8 cellular contexts compared by ENCODE assay signal in the genomic region with DNA sequence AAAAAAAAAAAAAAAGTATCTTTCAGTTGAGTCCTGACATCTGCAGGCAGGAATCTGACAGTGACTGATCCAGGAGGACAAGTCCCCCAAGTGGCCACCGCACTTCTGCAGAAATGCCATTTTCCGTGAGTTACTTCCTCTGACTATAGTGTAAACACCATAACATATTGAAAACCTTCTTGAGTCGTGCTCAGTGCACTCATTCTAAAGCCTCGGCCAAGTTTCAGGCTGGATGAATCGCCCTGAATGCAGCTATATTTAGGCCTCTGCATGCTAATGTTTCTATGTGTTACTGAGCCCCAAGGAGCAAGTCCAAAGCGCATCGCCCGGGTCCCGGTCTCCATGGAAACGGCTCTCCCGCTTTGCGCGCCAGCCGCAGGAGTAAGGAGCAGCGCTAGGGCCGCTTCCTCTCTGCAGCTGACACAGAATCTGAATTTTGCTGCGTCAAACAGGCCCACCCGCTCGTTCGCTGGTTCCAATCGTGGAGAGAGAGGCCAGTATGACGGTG.
DNase-seq lines count a peak whose midpoint lies in the region; ATAC-seq lines count a peak whose summit lies in the region.

No MANE protein-coding gene starts in this region.

- H3K4me1 Mint-ChIP-seq in stimulated activated effector memory CD8-positive, alpha-beta T cell treated with anti-CD3 and anti-CD28 coated beads, Interleukin-12 subunit alpha, Interleukin-12 subunit beta, amount 100 ng/mL, for 72 hours = peaks cover 9% of the 10 kb centered on the region

- no peaks in the 10 kb centered on the region for H3K9me3 ChIP-seq in iPS-15b (ENCODE audit: control insufficient read depth, insufficient read depth, low read length)

- H3K27me3 ChIP-seq in iPS-15b (ENCODE audit: control insufficient read depth, insufficient read depth, low read length) = no peaks in the 10 kb centered on the region

- peak; percentile 47 for ATAC-seq in stimulated activated effector memory CD8-positive, alpha-beta T cell treated with anti-CD3 and anti-CD28 coated beads, Interleukin-12 subunit alpha, Interleukin-12 subunit beta, amount 100 ng/mL, for 72 hours
- ATAC-seq in GM18498 (IDR thresholded peaks at IDR 0.05; ENCODE audit: unreplicated experiment) = no peak
- no peak for ATAC-seq in HG02798 (IDR thresholded peaks at IDR 0.05; ENCODE audit: poor library complexity, unreplicated experiment)

- H3K4me1 ChIP-seq in iPS-15b (ENCODE audit: control insufficient read depth, insufficient read depth, low read length) = peaks cover 9% of the 10 kb centered on the region

- DNase-seq in AG08396 (ENCODE audit: low spot score) (peak; percentile 86), HS-5 (ENCODE audit: low read depth) (peak; percentile 2), D341Med (ENCODE audit: low spot score) (no peak)
- DNase-seq in activated effector memory CD4-positive, alpha-beta T cell treated with Interleukin-2 at 50 U/mL for 16 hours = peak; percentile 2
- DNase-seq in stimulated activated effector memory CD8-positive, alpha-beta T cell treated with anti-CD3 and anti-CD28 coated beads, Interleukin-12 subunit alpha, Interleukin-12 subunit beta, amount 100 ng/mL, for 72 hours (ENCODE audit: low spot score in 2 of 2) = no peak

- H3K27ac Mint-ChIP-seq in stimulated activated effector memory CD8-positive, alpha-beta T cell treated with anti-CD3 and anti-CD28 coated beads, Interleukin-12 subunit alpha, Interleukin-12 subunit beta, amount 100 ng/mL, for 72 hours = no peak overlapping the region

- H3K9ac ChIP-seq in iPS-15b (ENCODE audit: low read depth, low read length) = no peak overlapping the region

- no peaks in the 10 kb centered on the region for H3K36me3 Mint-ChIP-seq in stimulated activated effector memory CD8-positive, alpha-beta T cell treated with anti-CD3 and anti-CD28 coated beads, Interleukin-12 subunit alpha, Interleukin-12 subunit beta, amount 100 ng/mL, for 72 hours

- H3K4me3 Mint-ChIP-seq in stimulated activated effector memory CD8-positive, alpha-beta T cell treated with anti-CD3 and anti-CD28 coated beads, Interleukin-12 subunit alpha, Interleukin-12 subunit beta, amount 100 ng/mL, for 72 hours = peak overlapping the region; percentile 46

- no peaks in the 10 kb centered on the region for H3K36me3 ChIP-seq in iPS-15b (ENCODE audit: control insufficient read depth, insufficient read depth, low read length)

- H3K9me3 Mint-ChIP-seq in stimulated activated effector memory CD8-positive, alpha-beta T cell treated with anti-CD3 and anti-CD28 coated beads, Interleukin-12 subunit alpha, Interleukin-12 subunit beta, amount 100 ng/mL, for 72 hours = no peaks in the 10 kb centered on the region

- peak overlapping the region; percentile 62 for H3K4me3 ChIP-seq in iPS-15b (ENCODE audit: low read depth, low read length)

Comparison
In these comparisons a context has a peak if more than half of its experiments do, and no peak if none do; other contexts are left out.
1. DNase-seq: peak in AG08396 (single experiment), HS-5 (single experiment) and activated effector memory CD4-positive, alpha-beta T cell treated with Interleukin-2 at 50 U/mL for 16 hours (single experiment); none in stimulated activated effector memory CD8-positive, alpha-beta T cell treated with anti-CD3 and anti-CD28 coated beads, Interleukin-12 subunit alpha, Interleukin-12 subunit beta, amount 100 ng/mL, for 72 hours (0 of 2) and D341Med (single experiment).